ENCODE assay signal across 9 cellular contexts in genomic region chr11:64804346-64805210, GRCh38. TPM values are rescaled to one million over a fixed set of nuclear protein-coding genes. Genes with fewer than 3 reads are reported as not detected.
DNase-seq lines count a peak whose midpoint lies in the region; ATAC-seq and TF ChIP-seq lines count a peak whose summit lies in the region.
"Had no signal": no experiment of that assay in that cellular context is flagged by ENCODE, and none has a peak within 500 bp of the region (broad histone marks: within the 10 kb centered on the region; RNA-seq: fewer than 3 reads in every experiment).

No MANE protein-coding gene starts in this region.

- ATAC-seq in Right ventricle myocardium inferior, result no peak
- ATAC-seq in GM19324 (IDR thresholded peaks at IDR 0.05; ENCODE audit: low FRiP score, unreplicated experiment), result no peak

- DNase-seq in Right ventricle myocardium inferior (ENCODE audit: missing footprints) (peak; percentile 59), cardiac septum (ENCODE audit: low spot score) (no peak), immature natural killer cell (no peak), type B pancreatic cell (ENCODE audit: extremely low spot score, unreplicated experiment) (no peak), NCI-H2171 (lab: John Stamatoyannopoulos, UW) (no peak)
- DNase-seq in activated CD4-positive, alpha-beta memory T cell treated with anti-CD3 and anti-CD28 coated beads for 36 hours, result peak; percentile 26
- no peak for DNase-seq in stimulated activated CD4-positive, alpha-beta T cell treated with anti-CD3 and anti-CD28 coated beads, Interleukin-4, amount 100 ng/mL, for 24 hours
- DNase-seq: DMS153 had no signal

- peaks cover 18% of the 10 kb centered on the region for H3K36me3 Mint-ChIP-seq in activated CD4-positive, alpha-beta memory T cell treated with anti-CD3 and anti-CD28 coated beads for 36 hours
- H3K36me3 Mint-ChIP-seq in immature natural killer cell (peaks cover 0 to 8% (median 6%) of the 10 kb centered on the region in 3 donors), type B pancreatic cell (no peaks in the 10 kb centered on the region)

- intact Hi-C loops in Right ventricle myocardium inferior (cut with DNase I), result no loop called here
- intact Hi-C loops in cardiac septum (cut with DNase I), result no loop called here
- intact Hi-C loops in activated CD4-positive, alpha-beta memory T cell treated with anti-CD3 and anti-CD28 coated beads for 36 hours (cut with micrococcal nuclease), result no loop called here

- CTCF ChIA-PET in activated CD4-positive, alpha-beta memory T cell treated with anti-CD3 and anti-CD28 coated beads for 36 hours (lab: Charles Lee), result interaction anchor here (1.1 to 1.3 kb wide), 2 partner anchors 17 to 37 kb away, joined by 4 read pairs; no protein-coding TSS in a partner anchor

- H3K27ac Mint-ChIP-seq in activated CD4-positive, alpha-beta memory T cell treated with anti-CD3 and anti-CD28 coated beads for 36 hours, result no peak overlapping the region
- H3K27ac Mint-ChIP-seq in immature natural killer cell (peak overlapping the region in 4 of 6 donors; percentile 91 to 95 (median 94)), type B pancreatic cell (no peak overlapping the region)

- POLR2A ChIA-PET in activated CD4-positive, alpha-beta memory T cell treated with anti-CD3 and anti-CD28 coated beads for 36 hours (lab: Charles Lee), result interaction anchor here (1.2 kb wide), 1 partner anchor 26 kb away, joined by 4 read pairs; no protein-coding TSS in a partner anchor

- H3K4me1 Mint-ChIP-seq in activated CD4-positive, alpha-beta memory T cell treated with anti-CD3 and anti-CD28 coated beads for 36 hours (ENCODE audit: low read depth), result peaks cover 27% of the 10 kb centered on the region
- H3K4me1 Mint-ChIP-seq in immature natural killer cell (peaks cover 15 to 19% of the 10 kb centered on the region in 2 donors), type B pancreatic cell (ENCODE audit: unreplicated experiment) (peaks cover 8% of the 10 kb centered on the region)

- no peaks in the 10 kb centered on the region for H3K27me3 Mint-ChIP-seq in activated CD4-positive, alpha-beta memory T cell treated with anti-CD3 and anti-CD28 coated beads for 36 hours
- H3K27me3 Mint-ChIP-seq in immature natural killer cell (ENCODE audit: low read depth in 3 of 3) (peaks cover 2 to 5% (median 2%) of the 10 kb centered on the region in 3 donors), type B pancreatic cell (no peaks in the 10 kb centered on the region)

- TF ChIP-seq CTCF in type B pancreatic cell (conservative IDR thresholded peaks at IDR 0.05), result no peak

- H3K4me3 Mint-ChIP-seq in activated CD4-positive, alpha-beta memory T cell treated with anti-CD3 and anti-CD28 coated beads for 36 hours, result peak overlapping the region; percentile 81
- peak overlapping the region in 4 of 5 donors; percentile 88 to 92 (median 92) for H3K4me3 Mint-ChIP-seq in immature natural killer cell
- peak overlapping the region; percentile 86 for H3K4me3 Mint-ChIP-seq in type B pancreatic cell

- H3K9me3 Mint-ChIP-seq in activated CD4-positive, alpha-beta memory T cell treated with anti-CD3 and anti-CD28 coated beads for 36 hours, result no peaks in the 10 kb centered on the region
- H3K9me3 Mint-ChIP-seq in immature natural killer cell (no peaks in the 10 kb centered on the region), type B pancreatic cell (no peaks in the 10 kb centered on the region)

RNA-seq across cellular contexts. Expression of gene MAP4K2, which starts 1.6 kb away (rescaled TPM):
- total RNA-seq in Right ventricle myocardium inferior (11.3 TPM), cardiac septum (6.7 TPM), type B pancreatic cell (ENCODE audit: low replicate concordance) (8.6 and 20.2 TPM in 2 replicates)
- total RNA-seq in activated CD4-positive, alpha-beta memory T cell treated with anti-CD3 and anti-CD28 coated beads for 36 hours, result 10 to 100 TPM; 83.3 to 85.8 TPM
- polyA plus RNA-seq in immature natural killer cell, result 10 to 100 TPM in 2 of 3 donors, 1 to 10 TPM in 1; 9.2 to 16.4 (median 15.9) TPM

RNA-seq across cellular contexts. Expression of gene MEN1, which starts 5.8 kb away (rescaled TPM):
- total RNA-seq in Right ventricle myocardium inferior (8.4 TPM), cardiac septum (8.6 TPM), type B pancreatic cell (ENCODE audit: low replicate concordance) (35.5 and 50.6 TPM in 2 replicates)
- total RNA-seq in activated CD4-positive, alpha-beta memory T cell treated with anti-CD3 and anti-CD28 coated beads for 36 hours, result 10 to 100 TPM; 31.3 to 32.2 TPM
- 10 to 100 TPM; 15.3 to 36.1 (median 27.1) TPM for polyA plus RNA-seq in immature natural killer cell

RNA-seq across cellular contexts. Expression of gene SF1, which starts 26.2 kb away (rescaled TPM):
- total RNA-seq in Right ventricle myocardium inferior (172 TPM), cardiac septum (175 TPM), type B pancreatic cell (ENCODE audit: low replicate concordance) (315 and 450 TPM in 2 replicates)
- total RNA-seq in activated CD4-positive, alpha-beta memory T cell treated with anti-CD3 and anti-CD28 coated beads for 36 hours, result 100 to 1,000 TPM; 323 to 328 TPM
- polyA plus RNA-seq in immature natural killer cell, result 100 to 1,000 TPM in 1 of 3 donors, 10 to 100 TPM in 2; 51.1 to 142 (median 56.3) TPM

RNA-seq across cellular contexts. Expression of gene CDC42BPG, which starts 39.9 kb away (rescaled TPM):
- 0.16 TPM for total RNA-seq in Right ventricle myocardium inferior
- 1.2 TPM for total RNA-seq in cardiac septum
- under 1 TPM; 0.39 to 0.69 TPM for total RNA-seq in activated CD4-positive, alpha-beta memory T cell treated with anti-CD3 and anti-CD28 coated beads for 36 hours
- polyA plus RNA-seq in immature natural killer cell, result under 1 TPM in 2 of 3 donors, not detected in 1; 0.13 to 0.22 TPM
- total RNA-seq in type B pancreatic cell (ENCODE audit: low replicate concordance), result 20.1 and 47.7 TPM in 2 replicates

RNA-seq across cellular contexts. Expression of gene PYGM, which starts 44.8 kb away (rescaled TPM):
- total RNA-seq in Right ventricle myocardium inferior, result 179 TPM
- total RNA-seq in cardiac septum, result 42.5 TPM
- 1 to 10 TPM in 1 of 2 experiments, under 1 TPM in 1; 0.94 to 1.6 TPM for total RNA-seq in activated CD4-positive, alpha-beta memory T cell treated with anti-CD3 and anti-CD28 coated beads for 36 hours
- 1 to 10 TPM in 1 of 3 donors, under 1 TPM in 1, not detected in 1; 0.63 to 1.1 TPM for polyA plus RNA-seq in immature natural killer cell
- 2.0 and 239 TPM in 2 replicates for total RNA-seq in type B pancreatic cell (ENCODE audit: low replicate concordance)

Comparison
In these comparisons a context has a peak if more than half of its experiments do, and no peak if none do; other contexts are left out.
1. DNase-seq: peak in Right ventricle myocardium inferior (single experiment) and activated CD4-positive, alpha-beta memory T cell treated with anti-CD3 and anti-CD28 coated beads for 36 hours (single experiment); none in cardiac septum (single experiment), immature natural killer cell (0 of 3), type B pancreatic cell (single experiment), stimulated activated CD4-positive, alpha-beta T cell treated with anti-CD3 and anti-CD28 coated beads, Interleukin-4, amount 100 ng/mL, for 24 hours (single experiment) and NCI-H2171 (single experiment).
2. H3K27ac Mint-ChIP-seq: peak in immature natural killer cell (4 of 6); none in activated CD4-positive, alpha-beta memory T cell treated with anti-CD3 and anti-CD28 coated beads for 36 hours (single experiment) and type B pancreatic cell (single experiment).
3. Peak in every context shown above with its lines, with median percentiles within 50 percentile points of each other: H3K4me3 Mint-ChIP-seq.